Comparison of ENCODE assay signal across 8 cellular contexts in genomic region chr6:2542858-2543218, GRCh38.
DNase-seq lines count a peak whose midpoint lies in the region; ATAC-seq and TF ChIP-seq lines count a peak whose summit lies in the region.

No MANE protein-coding gene starts in this region.

- no peaks in the 10 kb centered on the region for H3K36me3 ChIP-seq in CD8-positive, alpha-beta memory T cell (ENCODE audit: insufficient read depth, low read length)

- H3K27ac ChIP-seq in CD8-positive, alpha-beta memory T cell (ENCODE audit: low read depth, low read length): no peak overlapping the region
- H3K27ac ChIP-seq in RWPE1: no peak overlapping the region

- H3K4me3 ChIP-seq in CD8-positive, alpha-beta memory T cell (ENCODE audit: low read length): peak overlapping the region; percentile 24

- peak; percentile 48 for ATAC-seq in GM19324 (IDR thresholded peaks at IDR 0.05; ENCODE audit: low FRiP score, unreplicated experiment)
- peak; percentile 81 for ATAC-seq in HG03469 (IDR thresholded peaks at IDR 0.05; ENCODE audit: unreplicated experiment)
- no peak for ATAC-seq in GM18873 (IDR thresholded peaks at IDR 0.05; ENCODE audit: low FRiP score, unreplicated experiment)

- peak overlapping the region in 4 of 8 donors; percentile 3 to 51 (median 10) for H3K27ac Mint-ChIP-seq in CD8-positive, alpha-beta memory T cell
- peak overlapping the region; percentile 52 for H3K27ac Mint-ChIP-seq in T-helper 2 cell treated with Interferon-gamma antibody and Interleukin-4, amounts not matched to agents 5 μg/mL and 100 μg/mL, for 36 hours

- H3K36me3 Mint-ChIP-seq in CD8-positive, alpha-beta memory T cell: no peaks in the 10 kb centered on the region
- H3K36me3 Mint-ChIP-seq in T-helper 2 cell treated with Interferon-gamma antibody and Interleukin-4, amounts not matched to agents 5 μg/mL and 100 μg/mL, for 36 hours (ENCODE audit: low read depth): peaks cover 1% of the 10 kb centered on the region

- H3K9me3 ChIP-seq in CD8-positive, alpha-beta memory T cell (ENCODE audit: low read length): no peaks in the 10 kb centered on the region

- H3K27me3 Mint-ChIP-seq in CD8-positive, alpha-beta memory T cell: peaks cover 36 to 52% of the 10 kb centered on the region in 2 donors
- peaks cover 75% of the 10 kb centered on the region for H3K27me3 Mint-ChIP-seq in T-helper 2 cell treated with Interferon-gamma antibody and Interleukin-4, amounts not matched to agents 5 μg/mL and 100 μg/mL, for 36 hours (ENCODE audit: low read depth)

- peaks cover 23% of the 10 kb centered on the region for H3K4me1 ChIP-seq in CD8-positive, alpha-beta memory T cell (ENCODE audit: insufficient read depth, low read length)

- H3K9me3 Mint-ChIP-seq in CD8-positive, alpha-beta memory T cell: peaks cover 0 to 7% (median 0%) of the 10 kb centered on the region in 5 donors
- H3K9me3 Mint-ChIP-seq in T-helper 2 cell treated with Interferon-gamma antibody and Interleukin-4, amounts not matched to agents 5 μg/mL and 100 μg/mL, for 36 hours: no peaks in the 10 kb centered on the region

- DNase-seq in CD8-positive, alpha-beta memory T cell: peak in 2 of 5 donors; percentile 47 to 48
- peak; percentile 85 for DNase-seq in T-helper 2 cell treated with Interferon-gamma antibody and Interleukin-4, amounts not matched to agents 5 μg/mL and 100 μg/mL, for 36 hours (ENCODE audit: low spot score)
- DNase-seq in inferior parietal cortex (ENCODE audit: extremely low spot score): peak; percentile 37
- no peak for DNase-seq in NCI-H2196 treated with DMSO at 0.1 percent for 48 hours (lab: John Stamatoyannopoulos, UW; ENCODE audit: unreplicated experiment)
- no peak for DNase-seq in RWPE1 (ENCODE audit: low spot score)

- peak overlapping the region in 5 of 7 donors; percentile 5 to 63 (median 31) for H3K4me3 Mint-ChIP-seq in CD8-positive, alpha-beta memory T cell
- peak overlapping the region; percentile 69 for H3K4me3 Mint-ChIP-seq in T-helper 2 cell treated with Interferon-gamma antibody and Interleukin-4, amounts not matched to agents 5 μg/mL and 100 μg/mL, for 36 hours

- H3K27me3 ChIP-seq in CD8-positive, alpha-beta memory T cell (ENCODE audit: insufficient read depth, low read length, poor library complexity, severe bottlenecking): peaks cover 17% of the 10 kb centered on the region

- POLR2A ChIA-PET in CD8-positive, alpha-beta memory T cell (lab: Charles Lee): no interaction called here
- POLR2A ChIA-PET in RWPE1 (lab: Yijun Ruan, JAX; ENCODE audit: low non-redundant PET): no interaction called here

- CTCF ChIA-PET in CD8-positive, alpha-beta memory T cell (lab: Charles Lee): no interaction called here
- CTCF ChIA-PET in RWPE1 (lab: Yijun Ruan, JAX): no interaction called here

- TF ChIP-seq CTCF in RWPE1 (conservative IDR thresholded peaks at IDR 0.05; ENCODE audit: low read depth): no peak

- peaks cover 22 to 24% (median 24%) of the 10 kb centered on the region in 3 donors for H3K4me1 Mint-ChIP-seq in CD8-positive, alpha-beta memory T cell
- peaks cover 36% of the 10 kb centered on the region for H3K4me1 Mint-ChIP-seq in T-helper 2 cell treated with Interferon-gamma antibody and Interleukin-4, amounts not matched to agents 5 μg/mL and 100 μg/mL, for 36 hours (ENCODE audit: low read depth)

Comparison
In these comparisons a context has a peak if more than half of its experiments do, and no peak if none do; other contexts are left out.
1. DNase-seq: peak in T-helper 2 cell treated with Interferon-gamma antibody and Interleukin-4, amounts not matched to agents 5 μg/mL and 100 μg/mL, for 36 hours (single experiment) and inferior parietal cortex (single experiment); none in NCI-H2196 treated with DMSO at 0.1 percent for 48 hours (single experiment) and RWPE1 (single experiment).